In the genomic region with DNA sequence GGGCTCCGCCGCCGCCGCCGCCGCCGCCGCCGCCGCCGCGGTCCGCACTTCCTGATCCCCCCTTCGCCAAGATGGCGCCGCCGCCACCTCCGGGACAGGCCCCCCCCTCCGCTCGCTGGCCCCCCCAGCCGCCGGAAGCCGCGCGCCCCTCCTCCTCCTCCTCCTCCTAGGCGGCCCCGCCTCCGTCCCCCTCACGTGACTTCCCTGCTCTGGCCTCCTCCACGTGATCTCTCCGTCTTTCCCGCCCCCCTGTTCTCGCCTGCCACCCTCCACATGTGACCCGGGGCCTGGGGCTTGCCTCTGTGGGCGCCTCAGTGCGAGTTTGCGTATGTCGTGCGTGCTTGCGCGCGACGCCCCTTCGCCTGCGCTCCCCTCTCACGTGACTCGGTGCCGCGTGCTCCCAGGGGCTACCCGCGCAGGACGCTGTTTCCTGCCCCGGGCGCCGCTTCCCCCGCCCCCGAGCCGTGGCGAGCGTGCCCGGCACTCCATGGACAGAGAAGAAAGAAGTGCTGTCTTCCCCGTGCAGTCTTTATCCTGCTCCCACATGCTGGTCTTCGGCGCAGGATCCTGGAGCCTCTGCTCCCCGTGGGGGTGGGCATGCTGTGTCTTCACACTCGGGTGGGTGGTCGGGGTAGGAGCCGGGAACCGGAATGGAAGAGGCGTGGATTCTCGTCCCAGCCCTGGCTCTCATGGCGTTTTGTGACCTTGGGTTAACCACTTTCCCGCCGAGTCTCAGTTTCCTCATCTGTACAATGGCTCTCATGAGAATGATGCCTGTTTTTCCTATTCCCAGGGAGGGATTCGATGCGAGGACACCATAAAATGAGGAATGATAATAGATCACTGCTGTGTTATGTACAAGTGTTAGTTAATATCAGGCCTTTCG, we compare ENCODE assay signal across 8 cellular contexts. TPM values are rescaled to one million over a fixed set of nuclear protein-coding genes. Genes with fewer than 3 reads are reported as not detected.
A peak's percentile ranks its signal among the peaks of the same experiment; 100 is the strongest.
DNase-seq lines count a peak whose midpoint lies in the region; ATAC-seq, FAIRE-seq and TF ChIP-seq lines count a peak whose summit lies in the region.

A gene (minus strand): TSS at position 53 of the 886 bp plus-strand sequence. CDS start 109 bp downstream, outside the sequence.

- peak in 2 of 3 donors; percentile 66 to 67 for TF ChIP-seq POLR2A in body of pancreas (IDR thresholded peaks at IDR 0.05)
- peak in 1 of 2 donors; percentile 22 for TF ChIP-seq POLR2A in sigmoid colon (IDR thresholded peaks at IDR 0.05)

- H3K27me3 ChIP-seq in body of pancreas (no peaks in the 10 kb centered on the region), sigmoid colon (no peaks in the 10 kb centered on the region)

- FAIRE-seq in TTC549 (lab: Jason Lieb, UNC): peak; percentile 91

- peak within 1 kb of the TSS; percentile 78 to 93 for H3K4me3 ChIP-seq in body of pancreas
- H3K4me3 ChIP-seq in sigmoid colon: peak within 1 kb of the TSS; percentile 79 to 95 (median 88)

- ATAC-seq in GM18520 (IDR thresholded peaks at IDR 0.05; ENCODE audit: unreplicated experiment): peak; percentile 89
- ATAC-seq in HG03064 (IDR thresholded peaks at IDR 0.05; ENCODE audit: low read depth, unreplicated experiment): peak; percentile 77
- ATAC-seq in body of pancreas: peak; percentile 93

- H3K4me1 ChIP-seq in body of pancreas (peaks cover 30% of the 10 kb centered on the region), sigmoid colon (peaks cover 0 to 39% (median 34%) of the 10 kb centered on the region in 4 donors)

- DNase-seq in NCI-H2107 treated with DMSO at 0.1 percent for 48 hours (lab: John Stamatoyannopoulos, UW; ENCODE audit: unreplicated experiment) (peak; percentile 99), body of pancreas (peak; percentile 99 to 100 (median 99)), iPS DF 19.7 (ENCODE audit: low read depth, low spot score) (peak; percentile 84), sigmoid colon (peak; percentile 100)

- H3K36me3 ChIP-seq in body of pancreas (replicated peaks in 1 of 2; ENCODE audit: insufficient read depth in 1 of 2, low read depth in 2 of 2) (peaks cover 16% of the 10 kb centered on the region in 2 donors), sigmoid colon (peaks cover 0 to 22% (median 20%) of the 10 kb centered on the region in 4 donors)

- peak within 1 kb of the TSS; percentile 98 for H3K27ac ChIP-seq in 22Rv1
- peak within 1 kb of the TSS; percentile 80 to 96 (median 92) for H3K27ac ChIP-seq in body of pancreas
- H3K27ac ChIP-seq in sigmoid colon: peak within 1 kb of the TSS; percentile 94 to 96 (median 94)

- intact Hi-C loops in body of pancreas (cut with DNase I): no loop called here
- intact Hi-C loops in sigmoid colon (cut with DNase I): loop anchor here (2.0 to 10.0 kb wide), 9 partner anchors 50 to 496 kb away; a partner anchor contains a TSS

- WGBS in body of pancreas, 2 donors: 0 to 2% methylated on average over 22 to 58 of the region's 77 CpGs
- 0 to 1% methylated on average over 77 of the region's 77 CpGs for WGBS in sigmoid colon, 2 donors

- TF ChIP-seq EP300 in sigmoid colon (IDR thresholded peaks at IDR 0.05): peak in 3 of 4 donors; percentile 41 to 97 (median 61)

- TF ChIP-seq CTCF in 22Rv1 (IDR thresholded peaks at IDR 0.05): no peak
- peak in 1 of 7 experiments; percentile 29 for TF ChIP-seq CTCF in body of pancreas (IDR thresholded peaks at IDR 0.05)
- TF ChIP-seq CTCF in sigmoid colon (IDR thresholded peaks at IDR 0.05): no peak

- no peaks in the 10 kb centered on the region for H3K9me3 ChIP-seq in body of pancreas
- H3K9me3 ChIP-seq in sigmoid colon: no peaks in the 10 kb centered on the region

RNA-seq across cellular contexts. Expression of the gene that starts here (rescaled TPM):
- total RNA-seq in body of pancreas: 10 to 100 TPM; 19.8 to 25.7 TPM
- total RNA-seq in sigmoid colon: 10 to 100 TPM; 15.1 to 18.9 (median 16.3) TPM
- polyA plus RNA-seq in sigmoid colon: 10 to 100 TPM; 36.6 to 40.7 (median 37.7) TPM

Comparison
In these comparisons a context has a peak if more than half of its experiments do, and no peak if none do; other contexts are left out.
1. Peak in every context shown above with its lines: DNase-seq, ATAC-seq, H3K4me3 ChIP-seq and H3K27ac ChIP-seq.